1 cellular context compared by ENCODE assay signal in genomic region chr12:15777355-15778012, GRCh38.
TF ChIP-seq lines count a peak whose summit lies in the region.

No MANE protein-coding gene starts in this region.

TF ChIP-seq in GM23338, 12 proteins besides CTCF, POLR2A, EP300 and RAD21 (continued from another document):
- no peak for TF ChIP-seq REST (IDR thresholded peaks at IDR 0.05; ENCODE audit: unreplicated experiment)
- no peak for TF ChIP-seq CREB1 (CRISPR knock-in tag; IDR thresholded peaks at IDR 0.05; ENCODE audit: low read depth)
- no peak for TF ChIP-seq EZH2 (IDR thresholded peaks at IDR 0.05; ENCODE audit: low read depth, unreplicated experiment)
- no peak for TF ChIP-seq STAT1 (IDR thresholded peaks at IDR 0.05; ENCODE audit: unreplicated experiment)
- no peak for TF ChIP-seq ZNF331 (CRISPR knock-in tag; IDR thresholded peaks at IDR 0.05; ENCODE audit: low read depth)
- no peak for TF ChIP-seq ZNF114 (CRISPR knock-in tag; IDR thresholded peaks at IDR 0.05)
